In genomic region chr5:15598294-15598902, GRCh38 we compare ENCODE assay signal across 8 cellular contexts.
DNase-seq lines count a peak whose midpoint lies in the region; ATAC-seq and TF ChIP-seq lines count a peak whose summit lies in the region.
"Had no signal": no experiment of that assay in that cellular context is flagged by ENCODE, and none has a peak within 500 bp of the region (broad histone marks: within the 10 kb centered on the region; RNA-seq: fewer than 3 reads in every experiment).

No MANE protein-coding gene starts in this region.

- H3K9me3 Mint-ChIP-seq in activated CD8-positive, alpha-beta T cell treated with anti-CD3 and anti-CD28 coated beads for 36 hours, result no peaks in the 10 kb centered on the region

- no peaks in the 10 kb centered on the region for H3K4me1 Mint-ChIP-seq in activated CD8-positive, alpha-beta T cell treated with anti-CD3 and anti-CD28 coated beads for 36 hours (ENCODE audit: low read depth)
- H3K4me1 Mint-ChIP-seq: IgD-negative memory B cell had no signal

- no peaks in the 10 kb centered on the region for H3K4me1 ChIP-seq in mucosa of descending colon (ENCODE audit: low read depth)

- H3K27me3 ChIP-seq in HL-60 (ENCODE audit: insufficient read depth, poor library complexity, severe bottlenecking), result no peaks in the 10 kb centered on the region

- no peaks in the 10 kb centered on the region for H3K36me3 Mint-ChIP-seq in activated CD8-positive, alpha-beta T cell treated with anti-CD3 and anti-CD28 coated beads for 36 hours (ENCODE audit: low read depth)
- H3K36me3 Mint-ChIP-seq: IgD-negative memory B cell had no signal

- H3K4me3 Mint-ChIP-seq in activated CD8-positive, alpha-beta T cell treated with anti-CD3 and anti-CD28 coated beads for 36 hours, result no peak overlapping the region
- H3K4me3 Mint-ChIP-seq: IgD-negative memory B cell had no signal

- H3K4me3 ChIP-seq in HL-60 (replicated peaks; ENCODE audit: insufficient read depth, low read length), result no peak overlapping the region
- no peak overlapping the region for H3K4me3 ChIP-seq in mucosa of descending colon

- DNase-seq in GM10266 (ENCODE audit: extremely low spot score) (no peak), HL-60 (ENCODE audit: low read depth in 1 of 2, low spot score in 1 of 2) (peak in 1 of 2 experiments; percentile 3), mucosa of descending colon (peak in 1 of 3 donors; percentile 41), GF-D8 (lab: John Stamatoyannopoulos, UW) (no peak), amygdala (lab: John Stamatoyannopoulos, UW) (no peak), cerebellar cortex (ENCODE audit: low spot score) (no peak)
- DNase-seq in activated CD8-positive, alpha-beta T cell treated with anti-CD3 and anti-CD28 coated beads for 36 hours, result peak; percentile 10

- no peak for ATAC-seq in activated CD8-positive, alpha-beta T cell treated with anti-CD3 and anti-CD28 coated beads for 36 hours
- no peak for ATAC-seq in mucosa of descending colon

- POLR2A ChIA-PET in activated CD8-positive, alpha-beta T cell treated with anti-CD3 and anti-CD28 coated beads for 36 hours (lab: Charles Lee), result no interaction called here

- TF ChIP-seq CTCF in GM10266 (IDR thresholded peaks at IDR 0.05; ENCODE audit: control insufficient read depth, insufficient read depth, low read depth, missing control alignments), result peak; percentile 31
- peak; percentile 56 for TF ChIP-seq CTCF in HL-60 (IDR thresholded peaks at IDR 0.05; ENCODE audit: insufficient read depth, low read length)
- TF ChIP-seq CTCF in activated CD8-positive, alpha-beta T cell treated with anti-CD3 and anti-CD28 coated beads for 36 hours (IDR thresholded peaks at IDR 0.05), result peak; percentile 55
- TF ChIP-seq CTCF in mucosa of descending colon (IDR thresholded peaks at IDR 0.05), result peak; percentile 44

- H3K9me3 ChIP-seq in mucosa of descending colon, result no peaks in the 10 kb centered on the region

- intact Hi-C loops in activated CD8-positive, alpha-beta T cell treated with anti-CD3 and anti-CD28 coated beads for 36 hours (cut with micrococcal nuclease), result loop anchor here (10.0 kb wide), 1 partner anchor 484 kb away; no protein-coding TSS in a partner anchor
- intact Hi-C loops in mucosa of descending colon (cut with DNase I, micrococcal nuclease), result no loop called here

- no peak overlapping the region for H3K27ac ChIP-seq in HL-60 (replicated peaks)

- H3K27me3 Mint-ChIP-seq in activated CD8-positive, alpha-beta T cell treated with anti-CD3 and anti-CD28 coated beads for 36 hours, result no peaks in the 10 kb centered on the region
- H3K27me3 Mint-ChIP-seq: IgD-negative memory B cell had no signal

- H3K27ac Mint-ChIP-seq in activated CD8-positive, alpha-beta T cell treated with anti-CD3 and anti-CD28 coated beads for 36 hours, result no peak overlapping the region
- H3K27ac Mint-ChIP-seq: IgD-negative memory B cell had no signal

- no peaks in the 10 kb centered on the region for H3K36me3 ChIP-seq in mucosa of descending colon (ENCODE audit: low read depth)

- CTCF ChIA-PET in activated CD8-positive, alpha-beta T cell treated with anti-CD3 and anti-CD28 coated beads for 36 hours (lab: Charles Lee), result interaction anchor here (0.8 to 1.3 kb wide), 2 partner anchors 12 to 13 kb away, joined by 3 to 5 read pairs; no protein-coding TSS in a partner anchor
